In genomic region chr17:21358682-21359482, GRCh38 we compare ENCODE assay signal across 16 cellular contexts. TPM values are rescaled to one million over a fixed set of nuclear protein-coding genes. Genes with fewer than 3 reads are reported as not detected.
DNase-seq lines count a peak whose midpoint lies in the region; ATAC-seq and TF ChIP-seq lines count a peak whose summit lies in the region.
"Had no signal": no experiment of that assay in that cellular context is flagged by ENCODE, and none has a peak within 500 bp of the region (broad histone marks: within the 10 kb centered on the region; RNA-seq: fewer than 3 reads in every experiment).

No MANE protein-coding gene starts in this region.

- 49 to 51% methylated on average over 9 to 12 of the region's 12 CpGs for WGBS in body of pancreas, 2 donors

- no peaks in the 10 kb centered on the region for H3K27me3 ChIP-seq in BLaER1
- no peaks in the 10 kb centered on the region for H3K27me3 ChIP-seq in PC-9 (ENCODE audit: insufficient read depth, low read depth)
- H3K27me3 ChIP-seq in left ventricle myocardium inferior (ENCODE audit: low read depth), result no peaks in the 10 kb centered on the region
- no peaks in the 10 kb centered on the region for H3K27me3 ChIP-seq in body of pancreas
- H3K27me3 ChIP-seq: breast epithelium had no signal

- H3K79me2 ChIP-seq in PC-9 (ENCODE audit: low read depth), result no peaks in the 10 kb centered on the region

- no TSS peak for BruUV-seq in PC-9 (replicated peaks; lab: Mats Ljungman, UMichigan)

- no peak overlapping the region for H2AFZ ChIP-seq in PC-9

- DNase-seq in PC-9, result peak; percentile 52 to 55
- DNase-seq in left ventricle myocardium inferior, result peak; percentile 36
- DNase-seq in omental fat pad (ENCODE audit: low spot score), result no peak
- DNase-seq in OCI-M2 (lab: John Stamatoyannopoulos, UW; ENCODE audit: unreplicated experiment), result no peak
- no peak for DNase-seq in body of pancreas
- no peak for DNase-seq in NCI-H82 (lab: John Stamatoyannopoulos, UW)
- DNase-seq: activated CD4-positive, alpha-beta T cell treated with anti-CD3 and anti-CD28 coated beads for 4 hours; activated naive CD4-positive, alpha-beta T cell treated with anti-CD3 and anti-CD28 coated beads, Interleukin-2, amount 10 ng/mL, durations not matched to agents 7 days and 5 days; effector memory CD8-positive, alpha-beta T cell; immature natural killer cell; NCI-H2171 treated with DMSO at 0.1 percent for 48 hours; SIG-M5; stimulated activated CD4-positive, alpha-beta T cell treated with anti-CD3 and anti-CD28 coated beads, Interleukin-15, amount 100 ng/mL, for 24 hours had no signal

- POLR2A ChIA-PET in PC-9 (lab: Charles Lee; ENCODE audit: unreplicated experiment), result interaction anchor here (0.6 kb wide), 1 partner anchor 9 kb away, joined by 3 read pairs; no protein-coding TSS in a partner anchor

- CTCF ChIA-PET in PC-9 (lab: Charles Lee), result interaction anchor here (0.6 to 0.9 kb wide), 2 partner anchors 16 to 133 kb away, joined by 3 to 4 read pairs; no protein-coding TSS in a partner anchor

- no peak for TF ChIP-seq CTCF in PC-9 (conservative IDR thresholded peaks at IDR 0.05)
- TF ChIP-seq CTCF in left ventricle myocardium inferior (IDR thresholded peaks at IDR 0.05; ENCODE audit: borderline replicate concordance), result no peak
- TF ChIP-seq CTCF in omental fat pad (IDR thresholded peaks at IDR 0.05), result no peak
- TF ChIP-seq CTCF in body of pancreas (IDR thresholded peaks at IDR 0.05), result no peak

- ATAC-seq in omental fat pad (ENCODE audit: low FRiP score) (peak; percentile 46), body of pancreas (no peak), HG03196 (IDR thresholded peaks at IDR 0.05; ENCODE audit: unreplicated experiment) (no peak)
- ATAC-seq: effector memory CD8-positive, alpha-beta T cell had no signal

- H3K9ac ChIP-seq in BLaER1, result no peak overlapping the region

- H4K20me1 ChIP-seq in BLaER1 (no peaks in the 10 kb centered on the region), PC-9 (ENCODE audit: insufficient read depth) (no peaks in the 10 kb centered on the region)

- no peaks in the 10 kb centered on the region for H3K9me2 ChIP-seq in PC-9 (ENCODE audit: insufficient read depth)

- H3K27ac ChIP-seq in BLaER1 (no peak overlapping the region), PC-9 (no peak overlapping the region), left ventricle myocardium inferior (replicated peaks) (peak overlapping the region; percentile 82), body of pancreas (no peak overlapping the region)
- H3K27ac ChIP-seq: breast epithelium had no signal

- no peaks in the 10 kb centered on the region; the same call in 1 of the 2 replicates for H3F3A ChIP-seq in PC-9 (ENCODE audit: insufficient read depth, low read depth)

- H3K4me2 ChIP-seq in BLaER1, result peak overlapping the region; percentile 54; the same call in 1 of the 2 replicates
- no peak overlapping the region for H3K4me2 ChIP-seq in PC-9

- H3K9me3 ChIP-seq in BLaER1 (no peaks in the 10 kb centered on the region), PC-9 (ENCODE audit: insufficient read depth, low read depth) (no peaks in the 10 kb centered on the region), left ventricle myocardium inferior (replicated peaks) (no peaks in the 10 kb centered on the region), body of pancreas (no peaks in the 10 kb centered on the region)
- H3K9me3 ChIP-seq: breast epithelium had no signal

- intact Hi-C loops in PC-9 (cut with micrococcal nuclease; ENCODE audit: unreplicated experiment) (no loop called here), left ventricle myocardium inferior (cut with micrococcal nuclease) (no loop called here), body of pancreas (cut with DNase I) (no loop called here)

- H3K4me3 ChIP-seq in BLaER1 (no peak overlapping the region), PC-9 (no peak overlapping the region), left ventricle myocardium inferior (no peak overlapping the region), body of pancreas (no peak overlapping the region)
- H3K4me3 ChIP-seq: breast epithelium had no signal

- no peak for TF ChIP-seq POLR2A in body of pancreas (IDR thresholded peaks at IDR 0.05)

- peaks cover 38% of the 10 kb centered on the region for H3K4me1 ChIP-seq in BLaER1
- peaks cover 10% of the 10 kb centered on the region for H3K4me1 ChIP-seq in PC-9 (replicated peaks; ENCODE audit: insufficient read depth)
- H3K4me1 ChIP-seq in left ventricle myocardium inferior, result peaks cover 27% of the 10 kb centered on the region
- H3K4me1 ChIP-seq in body of pancreas, result no peaks in the 10 kb centered on the region
- H3K4me1 ChIP-seq: breast epithelium had no signal

- H3K36me3 ChIP-seq in BLaER1, result no peaks in the 10 kb centered on the region
- H3K36me3 ChIP-seq in PC-9 (ENCODE audit: low read depth), result no peaks in the 10 kb centered on the region
- no peaks in the 10 kb centered on the region for H3K36me3 ChIP-seq in left ventricle myocardium inferior
- no peaks in the 10 kb centered on the region for H3K36me3 ChIP-seq in body of pancreas (replicated peaks in 1 of 2; ENCODE audit: insufficient read depth in 1 of 2, low read depth in 2 of 2)
- H3K36me3 ChIP-seq: breast epithelium had no signal

RNA-seq across cellular contexts. Expression of gene KCNJ12, which starts 17.3 kb away (rescaled TPM):
- total RNA-seq in PC-9 (2021), result 1.1 and 2.0 TPM in 2 replicates
- 12.3 TPM for total RNA-seq in left ventricle myocardium inferior
- 1 to 10 TPM; 1.5 to 3.2 (median 2.5) TPM for total RNA-seq in omental fat pad
- total RNA-seq in body of pancreas, result under 1 TPM; 0.52 to 0.99 TPM

Comparison
In these comparisons a context has a peak if more than half of its experiments do, and no peak if none do; other contexts are left out.
1. DNase-seq: peak in PC-9 (2 of 2) and left ventricle myocardium inferior (single experiment); none in omental fat pad (single experiment), OCI-M2 (single experiment), body of pancreas (0 of 4) and NCI-H82 (single experiment).